9 cellular contexts compared by ENCODE assay signal in genomic region chr18:77114564-77115391, GRCh38. TPM values are rescaled to one million over a fixed set of nuclear protein-coding genes. Genes with fewer than 3 reads are reported as not detected.
DNase-seq lines count a peak whose midpoint lies in the region; ATAC-seq and TF ChIP-seq lines count a peak whose summit lies in the region.
"Had no signal": no experiment of that assay in that cellular context is flagged by ENCODE, and none has a peak within 500 bp of the region (broad histone marks: within the 10 kb centered on the region; RNA-seq: fewer than 3 reads in every experiment).

No MANE protein-coding gene starts in this region.

- H3K9ac ChIP-seq in MM.1S (ENCODE audit: low read length) = no peak overlapping the region

- peak overlapping the region; percentile 52 for H3K27ac Mint-ChIP-seq in T-helper 1 cell treated with Interleukin-12 subunit alpha and Interleukin-12 subunit beta and Interleukin-4 antibody, amounts not matched to agents 30 μg/mL and 1 μg/mL, for 36 hours

- H3K36me3 ChIP-seq in uterus (no peaks in the 10 kb centered on the region), MM.1S (replicated peaks; ENCODE audit: insufficient read depth, low read length) (no peaks in the 10 kb centered on the region)

- H3K4me3 ChIP-seq in uterus (no peak overlapping the region), MM.1S (ENCODE audit: low read length) (no peak overlapping the region)

- CTCF ChIA-PET in RWPE1 (lab: Yijun Ruan, JAX) = interaction anchor here (0.6 kb wide), 1 partner anchor 537 kb away, joined by 3 read pairs; no protein-coding TSS in a partner anchor

- no peaks in the 10 kb centered on the region for H3K9me3 ChIP-seq in uterus
- no peaks in the 10 kb centered on the region for H3K9me3 ChIP-seq in MM.1S (replicated peaks; ENCODE audit: insufficient read depth, low read length)

- no peaks in the 10 kb centered on the region for H3K9me3 Mint-ChIP-seq in T-helper 1 cell treated with Interleukin-12 subunit alpha and Interleukin-12 subunit beta and Interleukin-4 antibody, amounts not matched to agents 30 μg/mL and 1 μg/mL, for 36 hours

- no peaks in the 10 kb centered on the region for H3F3A ChIP-seq in MM.1S (ENCODE audit: insufficient read depth, low read length)

- peak; percentile 90 for ATAC-seq in HG03060 (IDR thresholded peaks at IDR 0.05; ENCODE audit: low read depth, unreplicated experiment)

- H3K36me3 Mint-ChIP-seq in T-helper 1 cell treated with Interleukin-12 subunit alpha and Interleukin-12 subunit beta and Interleukin-4 antibody, amounts not matched to agents 30 μg/mL and 1 μg/mL, for 36 hours (ENCODE audit: low read depth) = peaks cover 42% of the 10 kb centered on the region

- H3K79me2 ChIP-seq in MM.1S (ENCODE audit: low read length) = no peaks in the 10 kb centered on the region; the same call in none of the 2 replicates

- DNase-seq in T-helper 1 cell (no peak), RWPE1 (ENCODE audit: low spot score) (peak; percentile 90), dermis microvascular lymphatic vessel endothelial cell (ENCODE audit: low read depth in 2 of 2) (peak; percentile 88 to 98), midbrain (lab: John Stamatoyannopoulos, UW) (peak; percentile 46), uterus (peak; percentile 75 to 83), MM.1S (no peak)

- intact Hi-C loops in uterus (cut with DNase I; ENCODE audit: low total_unique reads) = no loop called here

- no peaks in the 10 kb centered on the region for H3K27me3 Mint-ChIP-seq in T-helper 1 cell treated with Interleukin-12 subunit alpha and Interleukin-12 subunit beta and Interleukin-4 antibody, amounts not matched to agents 30 μg/mL and 1 μg/mL, for 36 hours (ENCODE audit: low read depth)

- POLR2A ChIA-PET in RWPE1 (lab: Yijun Ruan, JAX; ENCODE audit: low non-redundant PET) = interaction anchor here (0.5 kb wide), 1 partner anchor 17 kb away, joined by 3 read pairs; no protein-coding TSS in a partner anchor

- H3K4me2 ChIP-seq in MM.1S (ENCODE audit: low read depth, low read length) = no peak overlapping the region

- H3K27me3 ChIP-seq in uterus (no peaks in the 10 kb centered on the region), MM.1S (replicated peaks; ENCODE audit: insufficient read depth, low read length) (no peaks in the 10 kb centered on the region)

- no peak for TF ChIP-seq CTCF in RWPE1 (conservative IDR thresholded peaks at IDR 0.05; ENCODE audit: low read depth)
- no peak for TF ChIP-seq CTCF in uterus (IDR thresholded peaks at IDR 0.05)
- no peak for TF ChIP-seq CTCF in MM.1S (IDR thresholded peaks at IDR 0.05; ENCODE audit: low read length)

- TF ChIP-seq POLR2A in uterus (IDR thresholded peaks at IDR 0.05) = no peak

- peak overlapping the region; percentile 96 for H3K27ac ChIP-seq in RWPE1
- peak overlapping the region; percentile 83 to 87 for H3K27ac ChIP-seq in uterus
- no peak overlapping the region for H3K27ac ChIP-seq in MM.1S (ENCODE audit: low read length)
- H3K27ac ChIP-seq: 22Rv1 had no signal

- H3K9me2 ChIP-seq in MM.1S (replicated peaks; ENCODE audit: insufficient read depth, low read length) = no peaks in the 10 kb centered on the region

- no peaks in the 10 kb centered on the region for H4K20me1 ChIP-seq in MM.1S (ENCODE audit: insufficient read depth, low read length)

- no peak overlapping the region for H3K4me3 Mint-ChIP-seq in T-helper 1 cell treated with Interleukin-12 subunit alpha and Interleukin-12 subunit beta and Interleukin-4 antibody, amounts not matched to agents 30 μg/mL and 1 μg/mL, for 36 hours

- peaks cover 0 to 7% of the 10 kb centered on the region in 2 donors for H3K4me1 ChIP-seq in uterus
- H3K4me1 ChIP-seq in MM.1S (ENCODE audit: low read length) = no peaks in the 10 kb centered on the region

- H3K4me1 Mint-ChIP-seq in T-helper 1 cell treated with Interleukin-12 subunit alpha and Interleukin-12 subunit beta and Interleukin-4 antibody, amounts not matched to agents 30 μg/mL and 1 μg/mL, for 36 hours (ENCODE audit: low read depth) = peaks cover 72% of the 10 kb centered on the region

- no peak overlapping the region for H2AFZ ChIP-seq in MM.1S (ENCODE audit: low read length)

RNA-seq across cellular contexts. Expression of gene MBP, which starts 17.8 kb away (rescaled TPM):
- total RNA-seq in dermis microvascular lymphatic vessel endothelial cell (3.9 and 7.0 TPM in 2 replicates), uterus (10 to 100 TPM; 12.1 to 52.2 (median 19.8) TPM)

Comparison
In these comparisons a context has a peak if more than half of its experiments do, and no peak if none do; other contexts are left out.
1. DNase-seq: peak in RWPE1 (single experiment), dermis microvascular lymphatic vessel endothelial cell (2 of 2), midbrain (single experiment) and uterus (2 of 2); none in T-helper 1 cell (0 of 5) and MM.1S (single experiment).